Comparison of ENCODE assay signal across 26 cellular contexts in the genomic region with DNA sequence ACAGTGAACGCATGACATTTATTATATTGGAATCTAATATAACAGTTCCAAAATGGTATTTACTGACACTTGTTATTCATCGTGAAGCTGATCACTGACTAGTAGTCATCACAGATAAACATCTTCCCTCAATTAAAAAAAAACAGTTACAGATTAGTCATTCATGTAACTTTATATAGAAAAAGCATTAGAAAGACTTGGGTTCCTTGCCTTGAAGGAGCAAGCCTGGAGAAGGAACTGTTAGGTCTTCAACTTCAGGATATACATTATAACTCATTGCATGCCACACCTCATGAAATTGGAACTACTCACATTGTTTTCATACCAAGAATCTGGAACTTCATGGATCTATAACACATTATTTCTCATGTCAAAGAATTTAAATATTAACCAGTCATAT.
"Had no signal": no experiment of that assay in that cellular context is flagged by ENCODE, and none has a peak within 500 bp of the region (broad histone marks: within the 10 kb centered on the region; RNA-seq: fewer than 3 reads in every experiment).

No MANE protein-coding gene starts in this region.

- H3K27me3 Mint-ChIP-seq: activated naive CD8-positive, alpha-beta T cell treated with anti-CD3 and anti-CD28 coated beads, Interleukin-2, amount 50 U/mL, for 24 hours; brain had no signal

- DNase-seq: activated CD4-positive, alpha-beta T cell treated with anti-CD3 and anti-CD28 coated beads for 48 hours; activated CD4-positive, alpha-beta T cell treated with anti-CD3 and anti-CD28 coated beads, Interleukin-2, amount 50 U/mL, for 4 hours; activated CD4-positive, CD25-positive, alpha-beta regulatory T cell treated with anti-CD3 and anti-CD28 coated beads, Interleukin-2, amount 50 U/mL, for 72 hours; activated CD8-positive, alpha-beta memory T cell treated with anti-CD3 and anti-CD28 coated beads, Interleukin-2, amount 50 U/mL, for 48 hours; activated CD8-positive, alpha-beta T cell treated with anti-CD3 and anti-CD28 coated beads, Interleukin-2, amount 10 ng/mL, durations not matched to agents 7 days and 5 days; activated effector memory CD4-positive, alpha-beta T cell treated with Interleukin-2 at 50 U/mL for 16 hours; activated naive CD4-positive, alpha-beta T cell treated with Interleukin-2 at 50 U/mL for 16 hours; activated naive CD8-positive, alpha-beta T cell treated with anti-CD3 and anti-CD28 coated beads, Interleukin-2, amount 50 U/mL, for 24 hours; activated T-cell treated with anti-CD3 and anti-CD28 coated beads, Interleukin-2, amount 50 U/mL, for 1 hour; amygdala; NCI-H1092; NCI-H1417 treated with DMSO at 0.1 percent for 48 hours; NCI-H1694 treated with DMSO at 0.1 percent for 48 hours; NCI-H2081; NCI-H510A treated with DMSO at 0.1 percent for 48 hours; NCI-H69; SHP77 treated with DMSO at 0.1 percent for 48 hours; T-helper 17 cell; T-helper 9 cell had no signal

- H3K27ac ChIP-seq: KMS-11 had no signal

- H3K4me1 Mint-ChIP-seq: activated naive CD8-positive, alpha-beta T cell treated with anti-CD3 and anti-CD28 coated beads, Interleukin-2, amount 50 U/mL, for 24 hours; brain; T-helper 17 cell; WTC11 had no signal

- FAIRE-seq: astrocyte, RCC 7860 had no signal

- ATAC-seq: activated CD8-positive, alpha-beta T cell treated with anti-CD3 and anti-CD28 coated beads, Interleukin-2, amount 10 ng/mL, durations not matched to agents 7 days and 5 days; activated naive CD4-positive, alpha-beta T cell treated with anti-CD3 and anti-CD28 coated beads, Interleukin-2, amount 50 U/mL, for 72 hours; activated naive CD8-positive, alpha-beta T cell treated with anti-CD3 and anti-CD28 coated beads, Interleukin-2, amount 50 U/mL, for 24 hours; T-helper 17 cell; WTC11 had no signal

- H3K4me3 Mint-ChIP-seq: activated CD8-positive, alpha-beta T cell treated with anti-CD3 and anti-CD28 coated beads, Interleukin-2, amount 10 ng/mL, durations not matched to agents 7 days and 5 days; activated naive CD8-positive, alpha-beta T cell treated with anti-CD3 and anti-CD28 coated beads, Interleukin-2, amount 50 U/mL, for 24 hours; activated T-helper 1 cell treated with anti-CD3 and anti-CD28 coated beads, Interleukin-12 subunit alpha, Interleukin-12 subunit beta, Interleukin-2, Interleukin-4 antibody, amounts not matched to agents 30 ng/mL and 10 ng/mL and 1 ng/mL, durations not matched to agents 14 hours and 24 hours and 36 hours; brain; T-helper 17 cell; WTC11 had no signal

- H3K27ac Mint-ChIP-seq: activated CD8-positive, alpha-beta T cell treated with anti-CD3 and anti-CD28 coated beads, Interleukin-2, amount 10 ng/mL, durations not matched to agents 7 days and 5 days; activated naive CD4-positive, alpha-beta T cell treated with anti-CD3 and anti-CD28 coated beads, Interleukin-2, amount 50 U/mL, for 72 hours; activated naive CD8-positive, alpha-beta T cell treated with anti-CD3 and anti-CD28 coated beads, Interleukin-2, amount 50 U/mL, for 24 hours; activated T-helper 1 cell treated with anti-CD3 and anti-CD28 coated beads, Interleukin-12 subunit alpha, Interleukin-12 subunit beta, Interleukin-2, Interleukin-4 antibody, amounts not matched to agents 30 ng/mL and 10 ng/mL and 1 ng/mL, durations not matched to agents 14 hours and 24 hours and 36 hours; brain; T-helper 17 cell; WTC11 had no signal

- H3K36me3 Mint-ChIP-seq: activated naive CD4-positive, alpha-beta T cell treated with anti-CD3 and anti-CD28 coated beads, Interleukin-2, amount 50 U/mL, for 72 hours; WTC11 had no signal
